ENCODE assay signal across 11 cellular contexts in the genomic region with DNA sequence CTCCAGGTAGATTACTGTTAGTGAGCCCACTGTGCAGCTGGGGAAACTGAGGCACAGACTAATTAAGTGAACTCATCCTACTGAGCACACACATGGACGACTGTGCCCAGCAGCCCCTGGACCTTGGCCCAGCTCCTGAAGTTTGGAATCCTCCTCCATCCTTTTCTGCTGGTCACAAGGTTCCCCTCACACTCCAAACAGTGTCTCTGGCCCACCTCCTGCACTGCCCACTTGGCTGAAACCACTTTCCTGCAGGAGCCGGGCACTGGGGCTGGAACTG. TPM values are rescaled to one million over a fixed set of nuclear protein-coding genes. Genes with fewer than 3 reads are reported as not detected.
DNase-seq lines count a peak whose midpoint lies in the region; ATAC-seq, FAIRE-seq and TF ChIP-seq lines count a peak whose summit lies in the region.
"Had no signal": no experiment of that assay in that cellular context is flagged by ENCODE, and none has a peak within 500 bp of the region (broad histone marks: within the 10 kb centered on the region; RNA-seq: fewer than 3 reads in every experiment).

No MANE protein-coding gene starts in this region.

- H3K4me3 ChIP-seq in AG10803 (ENCODE audit: low read length) (peak overlapping the region; percentile 39; the same call in 1 of the 2 replicates), SK-N-MC (peak overlapping the region; percentile 61; the same call in 1 of the 2 replicates), esophagus (ENCODE audit: low read depth in 1 of 2, low read length in 2 of 2) (no peak overlapping the region), pancreas (peak overlapping the region in 2 of 4 donors; percentile 9 to 32)

- H3K27me3 ChIP-seq in esophagus (ENCODE audit: control insufficient read depth in 1 of 2, insufficient read depth in 2 of 2, low read length in 2 of 2) (no peaks in the 10 kb centered on the region), pancreas (no peaks in the 10 kb centered on the region)

- H3K4me1 ChIP-seq in esophagus (ENCODE audit: control insufficient read depth in 2 of 2, insufficient read depth in 2 of 2, low read length in 1 of 2) (peaks cover 11 to 43% of the 10 kb centered on the region in 2 donors), pancreas (peaks cover 25 to 35% (median 32%) of the 10 kb centered on the region in 3 donors)

- no peak for FAIRE-seq in pancreas (lab: Jason Lieb, UNC)
- FAIRE-seq in urothelium cell line (lab: Jason Lieb, UNC) = no peak

- ATAC-seq in pancreas = no peak
- ATAC-seq in GM21423 (IDR thresholded peaks at IDR 0.05; ENCODE audit: unreplicated experiment) = no peak
- no peak for ATAC-seq in GM21528 (IDR thresholded peaks at IDR 0.05; ENCODE audit: low FRiP score, unreplicated experiment)
- ATAC-seq in GM18873 (IDR thresholded peaks at IDR 0.05; ENCODE audit: low FRiP score, unreplicated experiment) = no peak
- ATAC-seq: T-cell had no signal

- H3K36me3 ChIP-seq in SK-N-MC (ENCODE audit: insufficient read depth, low read length) (no peaks in the 10 kb centered on the region), esophagus (ENCODE audit: control insufficient read depth in 2 of 2, insufficient read depth in 2 of 2, low read length in 1 of 2) (peaks cover 0 to 7% of the 10 kb centered on the region in 2 donors), pancreas (no peaks in the 10 kb centered on the region)

- intact Hi-C loops in pancreas (cut with DNase I) = no loop called here

- no peaks in the 10 kb centered on the region for H3K9me3 ChIP-seq in SK-N-MC (ENCODE audit: low read depth, low read length)
- H3K9me3 ChIP-seq in esophagus (ENCODE audit: control insufficient read depth in 2 of 2, insufficient read depth in 1 of 2, low read depth in 1 of 2, low read length in 1 of 2) = no peaks in the 10 kb centered on the region
- no peaks in the 10 kb centered on the region for H3K9me3 ChIP-seq in pancreas

- TF ChIP-seq CTCF in AG10803 (conservative IDR thresholded peaks at IDR 0.05; ENCODE audit: low read length) (no peak), pancreas (IDR thresholded peaks at IDR 0.05) (no peak)

- no peak overlapping the region for H3K27ac ChIP-seq in SK-N-MC
- peak overlapping the region; percentile 62 to 89 for H3K27ac ChIP-seq in esophagus (ENCODE audit: low read depth in 2 of 2, low read length in 1 of 2)
- H3K27ac ChIP-seq in pancreas = peak overlapping the region; percentile 66 to 94 (median 82)

- no peak overlapping the region for H3K9ac ChIP-seq in SK-N-MC (ENCODE audit: insufficient read length)

- 40 to 43% methylated on average over 2 of the region's 2 CpGs for WGBS in esophagus, 2 donors
- 6 to 12% methylated on average over 2 of the region's 2 CpGs for WGBS in pancreas, 2 donors

- no peak for DNase-seq in AG10803 (ENCODE audit: low read depth)
- no peak for DNase-seq in SK-N-MC (ENCODE audit: low read depth, low spot score)
- no peak for DNase-seq in pancreas
- DNase-seq in urothelium cell line (ENCODE audit: low spot score) = no peak
- DNase-seq: activated T-cell treated with anti-CD3 and anti-CD28 coated beads for 4 hours; effector CD4-positive, alpha-beta T cell; T-cell had no signal

RNA-seq across cellular contexts. Expression of gene RHBDF2, which starts 3.6 kb away (rescaled TPM):
- polyA plus RNA-seq in esophagus (10 to 100 TPM; 19.4 to 27.3 TPM), pancreas (10 to 100 TPM; 18.0 to 41.8 TPM)
- 10 to 100 TPM; 19.0 to 50.1 (median 22.4) TPM for total RNA-seq in pancreas

RNA-seq across cellular contexts. Expression of gene AANAT, which starts 30.2 kb away (rescaled TPM):
- polyA plus RNA-seq in esophagus (not detected), pancreas (under 1 TPM in 1 of 2 donors, not detected in 1; 0.23 TPM)
- under 1 TPM in 1 of 6 donors, not detected in 5; 0.16 TPM for total RNA-seq in pancreas
- total RNA-seq: T-cell had no signal

RNA-seq across cellular contexts. Expression of gene CYGB, which starts 39.9 kb away (rescaled TPM):
- 1 to 10 TPM; 3.1 to 3.7 TPM for polyA plus RNA-seq in esophagus
- 10 to 100 TPM in 1 of 6 donors, 1 to 10 TPM in 5; 2.6 to 15.7 (median 6.5) TPM for total RNA-seq in pancreas
- polyA plus RNA-seq in pancreas = 10 to 100 TPM in 1 of 2 donors, 1 to 10 TPM in 1; 9.8 to 10.3 TPM

RNA-seq across cellular contexts. Expression of gene PRCD, which starts 42.2 kb away (rescaled TPM):
- polyA plus RNA-seq in esophagus (1 to 10 TPM; 1.2 to 3.0 TPM), pancreas (1 to 10 TPM; 5.2 to 7.3 TPM)
- 1 to 10 TPM in 2 of 6 donors, under 1 TPM in 4; 0.55 to 3.0 (median 0.84) TPM for total RNA-seq in pancreas

RNA-seq across cellular contexts. Expression of gene UBE2O, which starts 44.7 kb away (rescaled TPM):
- polyA plus RNA-seq in esophagus (1 to 10 TPM; 8.1 to 9.2 TPM), pancreas (10 to 100 TPM; 16.3 to 17.3 TPM)
- 10 to 100 TPM; 10.4 to 19.8 (median 14.3) TPM for total RNA-seq in pancreas

Comparison
In these comparisons a context has a peak if more than half of its experiments do, and no peak if none do; other contexts are left out.
1. H3K4me3 ChIP-seq: peak in AG10803 (single experiment) and SK-N-MC (single experiment); none in esophagus (0 of 2).